ENCODE assay signal across 13 cellular contexts in genomic region chr10:78991187-78991586, GRCh38.
DNase-seq lines count a peak whose midpoint lies in the region; ATAC-seq and TF ChIP-seq lines count a peak whose summit lies in the region.
"Had no signal": no experiment of that assay in that cellular context is flagged by ENCODE, and none has a peak within 500 bp of the region (broad histone marks: within the 10 kb centered on the region; RNA-seq: fewer than 3 reads in every experiment).

No MANE protein-coding gene starts in this region.

- TF ChIP-seq CTCF in RWPE2 (IDR thresholded peaks at IDR 0.05; ENCODE audit: poor library complexity, severe bottlenecking) (no peak), upper lobe of left lung (IDR thresholded peaks at IDR 0.05) (no peak), gastrocnemius medialis (IDR thresholded peaks at IDR 0.05 in 4 of 5, conservative IDR thresholded peaks at IDR 0.05 in 1 of 5) (no peak)

- H3K27ac ChIP-seq in RWPE2 (ENCODE audit: poor library complexity, severe bottlenecking) (no peak overlapping the region), upper lobe of left lung (no peak overlapping the region), gastrocnemius medialis (no peak overlapping the region)
- H3K27ac ChIP-seq: dorsolateral prefrontal cortex, Peyer's patch, stomach had no signal

- no peak for TF ChIP-seq EP300 in upper lobe of left lung (IDR thresholded peaks at IDR 0.05)

- TF ChIP-seq POLR2A in upper lobe of left lung (IDR thresholded peaks at IDR 0.05), result no peak
- TF ChIP-seq POLR2A in gastrocnemius medialis (IDR thresholded peaks at IDR 0.05), result no peak

- no peaks in the 10 kb centered on the region for H3K36me3 Mint-ChIP-seq in activated T-cell treated with anti-CD3 and anti-CD28 coated beads, Interleukin-2, amount 50 U/mL, for 72 hours (ENCODE audit: insufficient read depth in 2 of 2)

- no peak overlapping the region for H3K4me3 ChIP-seq in RWPE2 (ENCODE audit: severe bottlenecking)
- H3K4me3 ChIP-seq in upper lobe of left lung, result no peak overlapping the region
- no peak overlapping the region for H3K4me3 ChIP-seq in gastrocnemius medialis
- H3K4me3 ChIP-seq: dorsolateral prefrontal cortex, Peyer's patch, stomach had no signal

- ATAC-seq in activated T-cell treated with anti-CD3 and anti-CD28 coated beads, Interleukin-2, amount 50 U/mL, for 72 hours (replicated peaks in 1 of 2), result peak; percentile 79 to 81
- ATAC-seq in HG03159 (IDR thresholded peaks at IDR 0.05; ENCODE audit: unreplicated experiment), result peak; percentile 75
- peak; percentile 98 for ATAC-seq in RWPE2 (ENCODE audit: low read depth)
- peak; percentile 88 for ATAC-seq in stimulated activated naive CD8-positive, alpha-beta T cell treated with anti-CD3 and anti-CD28 coated beads, Interleukin-15, Interleukin-2, amounts not matched to agents 100 U/mL and 50 U/mL, for 24 hours
- ATAC-seq in Right ventricle myocardium superior (ENCODE audit: poor library complexity), result no peak
- no peak for ATAC-seq in upper lobe of left lung (ENCODE audit: low FRiP score in 2 of 2)
- no peak for ATAC-seq in gastrocnemius medialis
- ATAC-seq: left cardiac atrium, sciatic nerve had no signal

- H3K27me3 ChIP-seq in RWPE2 (ENCODE audit: insufficient read depth, poor library complexity, severe bottlenecking) (no peaks in the 10 kb centered on the region), upper lobe of left lung (no peaks in the 10 kb centered on the region), gastrocnemius medialis (no peaks in the 10 kb centered on the region)
- H3K27me3 ChIP-seq: dorsolateral prefrontal cortex, Peyer's patch, stomach had no signal

- no peak for DNase-seq in activated T-cell treated with anti-CD3 and anti-CD28 coated beads, Interleukin-2, amount 50 U/mL, for 72 hours
- no peak for DNase-seq in activated T-cell treated with anti-CD3 and anti-CD28 coated beads, Interleukin-2, amount 50 U/mL, for 1 hour
- DNase-seq in RWPE2 (ENCODE audit: low spot score) (no peak), Right ventricle myocardium superior (no peak), upper lobe of left lung (no peak), gastrocnemius medialis (no peak)
- no peak for DNase-seq in stimulated activated naive CD8-positive, alpha-beta T cell treated with anti-CD3 and anti-CD28 coated beads, Interleukin-15, Interleukin-2, amounts not matched to agents 100 U/mL and 50 U/mL, for 24 hours
- DNase-seq: dorsolateral prefrontal cortex, left cardiac atrium, Peyer's patch, stomach had no signal

- H3K27ac Mint-ChIP-seq in activated T-cell treated with anti-CD3 and anti-CD28 coated beads, Interleukin-2, amount 50 U/mL, for 72 hours, result no peak overlapping the region

- H3K9me3 Mint-ChIP-seq in activated T-cell treated with anti-CD3 and anti-CD28 coated beads, Interleukin-2, amount 50 U/mL, for 72 hours, result no peaks in the 10 kb centered on the region

- peaks cover 8% of the 10 kb centered on the region for H3K4me1 ChIP-seq in RWPE2 (ENCODE audit: insufficient read depth, poor library complexity, severe bottlenecking)
- H3K4me1 ChIP-seq in upper lobe of left lung, result peaks cover 0 to 6% (median 1%) of the 10 kb centered on the region in 4 donors
- peaks cover 10 to 11% of the 10 kb centered on the region in 2 donors for H3K4me1 ChIP-seq in gastrocnemius medialis
- H3K4me1 ChIP-seq: Peyer's patch, stomach had no signal

- H3K9me3 ChIP-seq in RWPE2 (ENCODE audit: severe bottlenecking) (no peaks in the 10 kb centered on the region), upper lobe of left lung (no peaks in the 10 kb centered on the region), gastrocnemius medialis (no peaks in the 10 kb centered on the region)
- H3K9me3 ChIP-seq: Peyer's patch, stomach had no signal

- no peaks in the 10 kb centered on the region for H3K27me3 Mint-ChIP-seq in activated T-cell treated with anti-CD3 and anti-CD28 coated beads, Interleukin-2, amount 50 U/mL, for 72 hours (ENCODE audit: low read depth)

- H3K4me1 Mint-ChIP-seq in activated T-cell treated with anti-CD3 and anti-CD28 coated beads, Interleukin-2, amount 50 U/mL, for 72 hours (ENCODE audit: low read depth), result peaks cover 12% of the 10 kb centered on the region

- intact Hi-C loops in Right ventricle myocardium superior (cut with DNase I), result no loop called here
- intact Hi-C loops in gastrocnemius medialis (cut with DNase I; ENCODE audit: low total_unique reads), result no loop called here

- no peaks in the 10 kb centered on the region for H3K36me3 ChIP-seq in RWPE2 (ENCODE audit: low read depth)
- H3K36me3 ChIP-seq in upper lobe of left lung, result no peaks in the 10 kb centered on the region
- H3K36me3 ChIP-seq in gastrocnemius medialis, result no peaks in the 10 kb centered on the region
- H3K36me3 ChIP-seq: Peyer's patch, stomach had no signal

- no peak overlapping the region for H3K4me3 Mint-ChIP-seq in activated T-cell treated with anti-CD3 and anti-CD28 coated beads, Interleukin-2, amount 50 U/mL, for 72 hours

- in situ Hi-C loops in gastrocnemius medialis (cut with MboI; ENCODE audit: low sequenced_read_pairs in 4 of 4), result no loop called here

- 44 to 57% methylated on average over 1 of the region's 1 CpG for WGBS in upper lobe of left lung, 2 donors

Comparison
In these comparisons a context has a peak if more than half of its experiments do, and no peak if none do; other contexts are left out.
1. ATAC-seq: peak in activated T-cell treated with anti-CD3 and anti-CD28 coated beads, Interleukin-2, amount 50 U/mL, for 72 hours (2 of 2), HG03159 (single experiment), RWPE2 (single experiment) and stimulated activated naive CD8-positive, alpha-beta T cell treated with anti-CD3 and anti-CD28 coated beads, Interleukin-15, Interleukin-2, amounts not matched to agents 100 U/mL and 50 U/mL, for 24 hours (single experiment); none in Right ventricle myocardium superior (single experiment), upper lobe of left lung (0 of 2) and gastrocnemius medialis (0 of 2).